Comparison of ENCODE assay signal across 1 cellular context in genomic region chr16:2520097-2520783, GRCh38.
TF ChIP-seq lines count a peak whose summit lies in the region.

Gene AMDHD2 (plus strand): TSS chr16:2520371. CDS start chr16:2520459, 88 bp downstream.

TF ChIP-seq in K562, 482 proteins besides CTCF, POLR2A, EP300 and RAD21 (continued from another document and continues in another):
- no peak for TF ChIP-seq ZNF134 (CRISPR knock-in tag; conservative IDR thresholded peaks at IDR 0.05)
- TF ChIP-seq ZNF75A (CRISPR knock-in tag; IDR thresholded peaks at IDR 0.05): no peak
- TF ChIP-seq KLF1 (tag; IDR thresholded peaks at IDR 0.05): no peak
- TF ChIP-seq KAT8 (IDR thresholded peaks at IDR 0.05; ENCODE audit: low read depth): no peak
- TF ChIP-seq U2AF2 (optimal IDR thresholded peaks at IDR 0.05; ENCODE audit: low read depth, low read length): no peak
- no peak for TF ChIP-seq EHMT2 (IDR thresholded peaks at IDR 0.05)
- no peak for TF ChIP-seq FOXK2 (conservative IDR thresholded peaks at IDR 0.05 in 1 of 2, IDR thresholded peaks at IDR 0.05 in 1 of 2; ENCODE audit: low read depth in 2 of 2)
- TF ChIP-seq GTF2A2 (tag; IDR thresholded peaks at IDR 0.05): no peak
- no peak for TF ChIP-seq ZBTB12 (CRISPR knock-in tag; IDR thresholded peaks at IDR 0.05)
- TF ChIP-seq ZNF407 (IDR thresholded peaks at IDR 0.05; ENCODE audit: low read depth): no peak
- no peak for TF ChIP-seq SMARCB1 (IDR thresholded peaks at IDR 0.05; ENCODE audit: insufficient read length, low read depth)
- TF ChIP-seq BMI1 (IDR thresholded peaks at IDR 0.05; ENCODE audit: low read length): no peak
- no peak for TF ChIP-seq NFATC3 (IDR thresholded peaks at IDR 0.05)
- no peak for TF ChIP-seq PCBP1 (IDR thresholded peaks at IDR 0.05; ENCODE audit: low read depth, low read length, poor library complexity, severe bottlenecking)
- TF ChIP-seq KHSRP (IDR thresholded peaks at IDR 0.05): no peak
- TF ChIP-seq, protein P1, sequence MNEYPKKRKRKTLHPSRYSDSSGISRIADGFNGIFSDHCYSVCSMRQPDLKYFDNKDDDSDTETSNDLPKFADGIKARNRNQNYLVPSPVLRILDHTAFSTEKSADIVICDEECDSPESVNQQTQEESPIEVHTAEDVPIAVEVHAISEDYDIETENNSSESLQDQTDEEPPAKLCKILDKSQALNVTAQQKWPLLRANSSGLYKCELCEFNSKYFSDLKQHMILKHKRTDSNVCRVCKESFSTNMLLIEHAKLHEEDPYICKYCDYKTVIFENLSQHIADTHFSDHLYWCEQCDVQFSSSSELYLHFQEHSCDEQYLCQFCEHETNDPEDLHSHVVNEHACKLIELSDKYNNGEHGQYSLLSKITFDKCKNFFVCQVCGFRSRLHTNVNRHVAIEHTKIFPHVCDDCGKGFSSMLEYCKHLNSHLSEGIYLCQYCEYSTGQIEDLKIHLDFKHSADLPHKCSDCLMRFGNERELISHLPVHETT (CRISPR knock-in tag; conservative IDR thresholded peaks at IDR 0.05 in 1 of 2, IDR thresholded peaks at IDR 0.05 in 1 of 2): peak in 1 of 2 experiments; percentile 85; a peak in 2 of 4 replicates
- no peak for TF ChIP-seq SNAPC5 (CRISPR knock-in tag; IDR thresholded peaks at IDR 0.05)
- TF ChIP-seq ARID2 (IDR thresholded peaks at IDR 0.05): no peak
- TF ChIP-seq ZKSCAN1 (IDR thresholded peaks at IDR 0.05; ENCODE audit: low read depth, low read length): no peak
- peak; percentile 98 for TF ChIP-seq BHLHE40 (IDR thresholded peaks at IDR 0.05; ENCODE audit: low read length)
- TF ChIP-seq ZHX1 (conservative IDR thresholded peaks at IDR 0.05; ENCODE audit: low read length): no peak
- no peak for TF ChIP-seq HIVEP1 (CRISPR knock-in tag; IDR thresholded peaks at IDR 0.05)
- 0 out of 4 replicates have a peak, but pooled peaks of 1 of the 2 experiments have one; percentile 46 for TF ChIP-seq MAZ (CRISPR knock-in tag; conservative IDR thresholded peaks at IDR 0.05 in 1 of 2, IDR thresholded peaks at IDR 0.05 in 1 of 2)
- no peak for TF ChIP-seq ZNF764 (CRISPR knock-in tag; IDR thresholded peaks at IDR 0.05; ENCODE audit: low read depth)
- no peak for TF ChIP-seq ZNF707 (CRISPR knock-in tag; conservative IDR thresholded peaks at IDR 0.05)
- TF ChIP-seq PTRF (tag; IDR thresholded peaks at IDR 0.05): no peak
- TF ChIP-seq TCF7 (IDR thresholded peaks at IDR 0.05; ENCODE audit: borderline replicate concordance): no peak; the same call in 1 of the 2 replicates
- no peak for TF ChIP-seq TARDBP (IDR thresholded peaks at IDR 0.05)
- no peak for TF ChIP-seq DDX20 (tag; IDR thresholded peaks at IDR 0.05; ENCODE audit: low read depth)
- TF ChIP-seq, protein P2, sequence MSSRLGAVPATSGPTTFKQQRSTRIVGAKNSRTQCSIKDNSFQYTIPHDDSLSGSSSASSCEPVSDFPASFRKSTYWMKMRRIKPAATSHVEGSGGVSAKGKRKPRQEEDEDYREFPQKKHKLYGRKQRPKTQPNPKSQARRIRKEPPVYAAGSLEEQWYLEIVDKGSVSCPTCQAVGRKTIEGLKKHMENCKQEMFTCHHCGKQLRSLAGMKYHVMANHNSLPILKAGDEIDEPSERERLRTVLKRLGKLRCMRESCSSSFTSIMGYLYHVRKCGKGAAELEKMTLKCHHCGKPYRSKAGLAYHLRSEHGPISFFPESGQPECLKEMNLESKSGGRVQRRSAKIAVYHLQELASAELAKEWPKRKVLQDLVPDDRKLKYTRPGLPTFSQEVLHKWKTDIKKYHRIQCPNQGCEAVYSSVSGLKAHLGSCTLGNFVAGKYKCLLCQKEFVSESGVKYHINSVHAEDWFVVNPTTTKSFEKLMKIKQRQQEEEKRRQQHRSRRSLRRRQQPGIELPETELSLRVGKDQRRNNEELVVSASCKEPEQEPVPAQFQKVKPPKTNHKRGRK (tag; IDR thresholded peaks at IDR 0.05): no peak
- no peak for TF ChIP-seq ELF4 (CRISPR knock-in tag; IDR thresholded peaks at IDR 0.05)
- TF ChIP-seq GABPB2 (CRISPR knock-in tag; conservative IDR thresholded peaks at IDR 0.05): no peak
- TF ChIP-seq TOE1 (IDR thresholded peaks at IDR 0.05; ENCODE audit: borderline replicate concordance): peak; percentile 87; the same call in 1 of the 2 replicates
- TF ChIP-seq TOE1 (CRISPR knock-in tag; IDR thresholded peaks at IDR 0.05; ENCODE audit: borderline replicate concordance, low read depth): no peak
- no peak for TF ChIP-seq NFIX (CRISPR knock-in tag; IDR thresholded peaks at IDR 0.05; ENCODE audit: low read depth)
- peak; percentile 91; the same call in 1 of the 2 replicates for TF ChIP-seq RB1 (IDR thresholded peaks at IDR 0.05; ENCODE audit: low read depth)
- TF ChIP-seq, protein P3, sequence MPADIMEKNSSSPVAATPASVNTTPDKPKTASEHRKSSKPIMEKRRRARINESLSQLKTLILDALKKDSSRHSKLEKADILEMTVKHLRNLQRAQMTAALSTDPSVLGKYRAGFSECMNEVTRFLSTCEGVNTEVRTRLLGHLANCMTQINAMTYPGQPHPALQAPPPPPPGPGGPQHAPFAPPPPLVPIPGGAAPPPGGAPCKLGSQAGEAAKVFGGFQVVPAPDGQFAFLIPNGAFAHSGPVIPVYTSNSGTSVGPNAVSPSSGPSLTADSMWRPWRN (IDR thresholded peaks at IDR 0.05; ENCODE audit: low read depth): no peak
- TF ChIP-seq BCL6 (CRISPR knock-in tag; IDR thresholded peaks at IDR 0.05): no peak
- TF ChIP-seq CHD4 (IDR thresholded peaks at IDR 0.05; ENCODE audit: insufficient read depth, insufficient replicate concordance, low read depth, low read length, poor library complexity, severe bottlenecking): no peak
- no peak for TF ChIP-seq POU5F1 (IDR thresholded peaks at IDR 0.05; ENCODE audit: borderline replicate concordance, low read depth, low read length, partially characterized antibody)
- TF ChIP-seq PHF8 (IDR thresholded peaks at IDR 0.05; ENCODE audit: borderline replicate concordance, low read length): peak; percentile 56; the same call in 1 of the 2 replicates
- no peak for TF ChIP-seq E2F5 (CRISPR knock-in tag; IDR thresholded peaks at IDR 0.05)
- TF ChIP-seq, protein P4, sequence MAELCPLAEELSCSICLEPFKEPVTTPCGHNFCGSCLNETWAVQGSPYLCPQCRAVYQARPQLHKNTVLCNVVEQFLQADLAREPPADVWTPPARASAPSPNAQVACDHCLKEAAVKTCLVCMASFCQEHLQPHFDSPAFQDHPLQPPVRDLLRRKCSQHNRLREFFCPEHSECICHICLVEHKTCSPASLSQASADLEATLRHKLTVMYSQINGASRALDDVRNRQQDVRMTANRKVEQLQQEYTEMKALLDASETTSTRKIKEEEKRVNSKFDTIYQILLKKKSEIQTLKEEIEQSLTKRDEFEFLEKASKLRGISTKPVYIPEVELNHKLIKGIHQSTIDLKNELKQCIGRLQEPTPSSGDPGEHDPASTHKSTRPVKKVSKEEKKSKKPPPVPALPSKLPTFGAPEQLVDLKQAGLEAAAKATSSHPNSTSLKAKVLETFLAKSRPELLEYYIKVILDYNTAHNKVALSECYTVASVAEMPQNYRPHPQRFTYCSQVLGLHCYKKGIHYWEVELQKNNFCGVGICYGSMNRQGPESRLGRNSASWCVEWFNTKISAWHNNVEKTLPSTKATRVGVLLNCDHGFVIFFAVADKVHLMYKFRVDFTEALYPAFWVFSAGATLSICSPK (IDR thresholded peaks at IDR 0.05; ENCODE audit: borderline replicate concordance): no peak
- TF ChIP-seq ZBTB1 (CRISPR knock-in tag; IDR thresholded peaks at IDR 0.05; ENCODE audit: borderline replicate concordance, low read depth): no peak; the same call in 1 of the 2 replicates
- no peak for TF ChIP-seq CBX5 (IDR thresholded peaks at IDR 0.05; ENCODE audit: borderline replicate concordance, low read depth)
- TF ChIP-seq, protein P5, sequence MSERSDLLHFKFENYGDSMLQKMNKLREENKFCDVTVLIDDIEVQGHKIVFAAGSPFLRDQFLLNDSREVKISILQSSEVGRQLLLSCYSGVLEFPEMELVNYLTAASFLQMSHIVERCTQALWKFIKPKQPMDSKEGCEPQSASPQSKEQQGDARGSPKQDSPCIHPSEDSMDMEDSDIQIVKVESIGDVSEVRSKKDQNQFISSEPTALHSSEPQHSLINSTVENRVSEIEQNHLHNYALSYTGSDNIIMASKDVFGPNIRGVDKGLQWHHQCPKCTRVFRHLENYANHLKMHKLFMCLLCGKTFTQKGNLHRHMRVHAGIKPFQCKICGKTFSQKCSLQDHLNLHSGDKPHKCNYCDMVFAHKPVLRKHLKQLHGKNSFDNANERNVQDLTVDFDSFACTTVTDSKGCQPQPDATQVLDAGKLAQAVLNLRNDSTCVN (CRISPR knock-in tag; IDR thresholded peaks at IDR 0.05): no peak
